1 cellular context compared by ENCODE assay signal in the genomic region with DNA sequence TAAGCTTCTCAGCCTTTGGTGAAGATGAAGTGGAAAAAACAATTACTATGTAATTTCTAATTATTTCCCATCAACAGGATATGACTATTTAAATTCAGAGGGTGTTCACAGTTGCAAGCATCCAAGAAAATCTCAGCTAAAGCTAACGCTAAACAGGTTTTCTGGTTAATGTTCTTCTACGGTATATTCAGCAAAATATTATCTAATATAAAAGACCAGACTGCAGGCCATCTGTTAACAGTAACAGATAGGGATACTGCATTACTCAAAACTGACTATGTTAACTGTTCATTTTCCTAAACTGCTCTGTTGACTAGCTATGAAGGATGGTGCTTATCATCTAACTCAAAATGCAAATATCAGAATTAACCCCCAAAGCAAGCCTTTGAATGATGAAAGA.
TF ChIP-seq lines count a peak whose summit lies in the region.

No MANE protein-coding gene starts in this region.

TF ChIP-seq in WTC11, 78 proteins besides CTCF, POLR2A, EP300 and RAD21 (continued from another document):
- TF ChIP-seq, protein P1, sequence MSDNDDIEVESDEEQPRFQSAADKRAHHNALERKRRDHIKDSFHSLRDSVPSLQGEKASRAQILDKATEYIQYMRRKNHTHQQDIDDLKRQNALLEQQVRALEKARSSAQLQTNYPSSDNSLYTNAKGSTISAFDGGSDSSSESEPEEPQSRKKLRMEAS (CRISPR knock-in tag; IDR thresholded peaks at IDR 0.05): no peak
- TF ChIP-seq JUN (CRISPR knock-in tag; IDR thresholded peaks at IDR 0.05) (no peak), RELA (CRISPR knock-in tag; IDR thresholded peaks at IDR 0.05; ENCODE audit: borderline replicate concordance) (no peak), FOXP1 (CRISPR knock-in tag; IDR thresholded peaks at IDR 0.05; ENCODE audit: borderline replicate concordance) (no peak), ELF4 (CRISPR knock-in tag; IDR thresholded peaks at IDR 0.05; ENCODE audit: low read depth) (no peak)
TF ChIP-seq in WTC11: peak in this region for 0.
